In genomic region chr15:63724760-63725159, GRCh38 we compare ENCODE assay signal across 14 cellular contexts.
DNase-seq lines count a peak whose midpoint lies in the region; ATAC-seq and TF ChIP-seq lines count a peak whose summit lies in the region.
"Had no signal": no experiment of that assay in that cellular context is flagged by ENCODE, and none has a peak within 500 bp of the region (broad histone marks: within the 10 kb centered on the region; RNA-seq: fewer than 3 reads in every experiment).

No MANE protein-coding gene starts in this region.

- TF ChIP-seq CTCF in CD4-positive, alpha-beta T cell (IDR thresholded peaks at IDR 0.05): no peak
- no peak for TF ChIP-seq CTCF in left lung (IDR thresholded peaks at IDR 0.05)

- H3K9me3 ChIP-seq in CD4-positive, alpha-beta T cell (ENCODE audit: control insufficient read depth, low read length): no peaks in the 10 kb centered on the region
- H3K9me3 ChIP-seq in T-helper 17 cell (ENCODE audit: control insufficient read depth, low read length, poor library complexity, severe bottlenecking): no peaks in the 10 kb centered on the region
- no peaks in the 10 kb centered on the region for H3K9me3 ChIP-seq in left lung
- H3K9me3 ChIP-seq: A549, BE2C, Caco-2 had no signal

- ATAC-seq in CD4-positive, alpha-beta T cell (ENCODE audit: poor library complexity): peak; percentile 16
- ATAC-seq in T-helper 17 cell (no peak), left lung (peak; percentile 76), HG03521 (IDR thresholded peaks at IDR 0.05; ENCODE audit: unreplicated experiment) (no peak)
- ATAC-seq in stimulated activated effector memory CD8-positive, alpha-beta T cell treated with anti-CD3 and anti-CD28 coated beads, Interleukin-12 subunit alpha, Interleukin-12 subunit beta, amount 100 ng/mL, for 72 hours: no peak
- ATAC-seq: A549 had no signal

- peaks cover 16% of the 10 kb centered on the region for H3K4me1 Mint-ChIP-seq in CD4-positive, alpha-beta T cell (ENCODE audit: low read depth)
- H3K4me1 Mint-ChIP-seq in T-helper 17 cell: peaks cover 7% of the 10 kb centered on the region
- peaks cover 7% of the 10 kb centered on the region for H3K4me1 Mint-ChIP-seq in stimulated activated effector memory CD8-positive, alpha-beta T cell treated with anti-CD3 and anti-CD28 coated beads, Interleukin-12 subunit alpha, Interleukin-12 subunit beta, amount 100 ng/mL, for 72 hours

- H3K4me3 Mint-ChIP-seq in CD4-positive, alpha-beta T cell: no peak overlapping the region
- H3K4me3 Mint-ChIP-seq in T-helper 17 cell: no peak overlapping the region
- H3K4me3 Mint-ChIP-seq in stimulated activated effector memory CD8-positive, alpha-beta T cell treated with anti-CD3 and anti-CD28 coated beads, Interleukin-12 subunit alpha, Interleukin-12 subunit beta, amount 100 ng/mL, for 72 hours: no peak overlapping the region
- H3K4me3 Mint-ChIP-seq: CD8-positive, alpha-beta memory T cell had no signal

- H3K4me3 ChIP-seq in left lung: no peak overlapping the region
- H3K4me3 ChIP-seq: A549 had no signal

- no peak for DNase-seq in CD4-positive, alpha-beta T cell
- DNase-seq in T-helper 17 cell: no peak
- DNase-seq in left lung: no peak
- no peak for DNase-seq in stimulated activated effector memory CD8-positive, alpha-beta T cell treated with anti-CD3 and anti-CD28 coated beads, Interleukin-12 subunit alpha, Interleukin-12 subunit beta, amount 100 ng/mL, for 72 hours (ENCODE audit: low spot score in 2 of 2)
- no peak for DNase-seq in DMS79 treated with DMSO at 0.1 percent for 48 hours (lab: John Stamatoyannopoulos, UW)
- no peak for DNase-seq in DMS 273 (lab: John Stamatoyannopoulos, UW; ENCODE audit: unreplicated experiment)
- DNase-seq: BE2C; Caco-2; CD8-positive, alpha-beta memory T cell; DMS53; HCEC 1CT had no signal

- CTCF ChIA-PET in CD4-positive, alpha-beta T cell (lab: Charles Lee): no interaction called here

- H3K9me3 Mint-ChIP-seq in CD4-positive, alpha-beta T cell: no peaks in the 10 kb centered on the region
- no peaks in the 10 kb centered on the region for H3K9me3 Mint-ChIP-seq in stimulated activated effector memory CD8-positive, alpha-beta T cell treated with anti-CD3 and anti-CD28 coated beads, Interleukin-12 subunit alpha, Interleukin-12 subunit beta, amount 100 ng/mL, for 72 hours
- H3K9me3 Mint-ChIP-seq: CD8-positive, alpha-beta memory T cell had no signal

- H3K36me3 Mint-ChIP-seq in CD4-positive, alpha-beta T cell (ENCODE audit: low read depth): peaks cover 96% of the 10 kb centered on the region
- H3K36me3 Mint-ChIP-seq in T-helper 17 cell (ENCODE audit: low read depth): peaks cover 9% of the 10 kb centered on the region
- peaks cover 94% of the 10 kb centered on the region for H3K36me3 Mint-ChIP-seq in stimulated activated effector memory CD8-positive, alpha-beta T cell treated with anti-CD3 and anti-CD28 coated beads, Interleukin-12 subunit alpha, Interleukin-12 subunit beta, amount 100 ng/mL, for 72 hours

- H3K27ac ChIP-seq in CD4-positive, alpha-beta T cell (ENCODE audit: low read depth, low read length): no peak overlapping the region
- H3K27ac ChIP-seq in left lung: peak overlapping the region in 1 of 2 donors; percentile 4
- H3K27ac ChIP-seq: A549, C4-2B had no signal

- H3K27ac Mint-ChIP-seq in CD4-positive, alpha-beta T cell: peak overlapping the region; percentile 49
- peak overlapping the region; percentile 87 for H3K27ac Mint-ChIP-seq in T-helper 17 cell
- H3K27ac Mint-ChIP-seq in stimulated activated effector memory CD8-positive, alpha-beta T cell treated with anti-CD3 and anti-CD28 coated beads, Interleukin-12 subunit alpha, Interleukin-12 subunit beta, amount 100 ng/mL, for 72 hours: peak overlapping the region; percentile 55

- intact Hi-C loops in CD4-positive, alpha-beta T cell (cut with DNase I, micrococcal nuclease): loop anchor here in 1 of 2 experiments (5.0 kb wide), 1 partner anchor 47 kb away; no protein-coding TSS in a partner anchor
- intact Hi-C loops in left lung (cut with DNase I): no loop called here

- POLR2A ChIA-PET in CD4-positive, alpha-beta T cell (lab: Charles Lee): no interaction called here

- H3K27me3 ChIP-seq in CD4-positive, alpha-beta T cell (ENCODE audit: control insufficient read depth, insufficient read depth, low read length): no peaks in the 10 kb centered on the region
- H3K27me3 ChIP-seq in left lung: no peaks in the 10 kb centered on the region
- H3K27me3 ChIP-seq: BE2C had no signal

- H3K36me3 ChIP-seq in left lung: peaks cover 0 to 77% of the 10 kb centered on the region in 2 donors

- H3K27me3 Mint-ChIP-seq in CD4-positive, alpha-beta T cell: no peaks in the 10 kb centered on the region
- no peaks in the 10 kb centered on the region for H3K27me3 Mint-ChIP-seq in T-helper 17 cell
- H3K27me3 Mint-ChIP-seq: CD8-positive, alpha-beta memory T cell had no signal

- peaks cover 0 to 12% of the 10 kb centered on the region in 2 donors for H3K4me1 ChIP-seq in left lung
- H3K4me1 ChIP-seq: BE2C, Caco-2 had no signal

Comparison
In these comparisons a context has a peak if more than half of its experiments do, and no peak if none do; other contexts are left out.
1. ATAC-seq: peak in CD4-positive, alpha-beta T cell (single experiment) and left lung (single experiment); none in T-helper 17 cell (single experiment), stimulated activated effector memory CD8-positive, alpha-beta T cell treated with anti-CD3 and anti-CD28 coated beads, Interleukin-12 subunit alpha, Interleukin-12 subunit beta, amount 100 ng/mL, for 72 hours (single experiment) and HG03521 (single experiment).
2. Peak in every context shown above with its lines, with median percentiles within 50 percentile points of each other: H3K27ac Mint-ChIP-seq.